10 cellular contexts compared by ENCODE assay signal in the genomic region with DNA sequence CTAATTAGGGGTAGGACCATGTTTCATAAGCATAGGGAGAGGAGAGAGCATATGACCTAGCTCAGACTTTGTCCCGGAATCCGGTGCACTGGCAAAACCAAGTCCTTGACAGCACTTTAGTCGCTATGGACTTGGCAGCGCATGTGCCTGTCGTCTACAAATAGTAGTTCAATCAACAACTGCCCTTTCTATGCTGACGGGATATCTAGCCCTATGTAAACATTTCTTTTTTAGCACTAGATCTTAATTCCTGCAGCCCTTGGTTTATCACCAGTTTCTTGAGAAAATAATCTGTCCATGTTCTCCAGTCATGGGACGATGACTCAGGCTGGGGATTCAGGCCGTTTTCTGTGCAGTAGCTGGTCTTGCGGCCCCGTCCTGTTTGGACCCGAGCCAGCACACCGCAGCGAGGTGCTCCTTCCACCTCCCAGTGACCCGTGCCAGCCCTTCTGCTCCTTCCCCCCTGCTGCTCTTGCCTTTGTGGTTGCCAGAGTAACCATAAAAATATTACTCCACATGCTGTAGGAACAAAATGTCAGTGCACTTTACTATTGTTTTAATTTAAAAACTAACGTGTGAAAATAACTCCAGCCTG. TPM values are rescaled to one million over a fixed set of nuclear protein-coding genes. Genes with fewer than 3 reads are reported as not detected.
A peak's percentile ranks its signal among the peaks of the same experiment; 100 is the strongest.
DNase-seq lines count a peak whose midpoint lies in the region; ATAC-seq and TF ChIP-seq lines count a peak whose summit lies in the region.
"Had no signal": no experiment of that assay in that cellular context is flagged by ENCODE, and none has a peak within 500 bp of the region (broad histone marks: within the 10 kb centered on the region; RNA-seq: fewer than 3 reads in every experiment).

No MANE protein-coding gene starts in this region.

- H4K20me1 ChIP-seq in PC-3 (ENCODE audit: low read length) = no peaks in the 10 kb centered on the region

- POLR2A ChIA-PET in PC-3 (lab: Charles Lee; ENCODE audit: unreplicated experiment) = no interaction called here
- POLR2A ChIA-PET in CD4-positive, alpha-beta T cell (lab: Charles Lee) = no interaction called here

- TF ChIP-seq POLR2A in esophagus squamous epithelium (IDR thresholded peaks at IDR 0.05) = no peak
- no peak for TF ChIP-seq POLR2A in ovary (IDR thresholded peaks at IDR 0.05)

- no peaks in the 10 kb centered on the region for H3K36me3 Mint-ChIP-seq in CD4-positive, alpha-beta T cell (ENCODE audit: low read depth)
- H3K36me3 Mint-ChIP-seq: activated CD8-positive, alpha-beta memory T cell treated with anti-CD3 and anti-CD28 coated beads, Interleukin-2, amount 10 ng/mL, durations not matched to agents 7 days and 5 days had no signal

- no peak overlapping the region for H3K4me3 Mint-ChIP-seq in CD4-positive, alpha-beta T cell
- H3K4me3 Mint-ChIP-seq: activated CD8-positive, alpha-beta memory T cell treated with anti-CD3 and anti-CD28 coated beads, Interleukin-2, amount 10 ng/mL, durations not matched to agents 7 days and 5 days had no signal

- H3K4me1 ChIP-seq in PC-3 (ENCODE audit: insufficient read depth, low read length) (no peaks in the 10 kb centered on the region), esophagus squamous epithelium (peaks cover 0 to 12% (median 0%) of the 10 kb centered on the region in 3 donors), ovary (ENCODE audit: insufficient read depth) (no peaks in the 10 kb centered on the region), foreskin keratinocyte (no peaks in the 10 kb centered on the region)

- CTCF ChIA-PET in PC-3 (lab: Charles Lee) = no interaction called here
- CTCF ChIA-PET in CD4-positive, alpha-beta T cell (lab: Charles Lee) = no interaction called here

- no peaks in the 10 kb centered on the region for H3K9me3 Mint-ChIP-seq in CD4-positive, alpha-beta T cell

- H3K27ac ChIP-seq in PC-3 (ENCODE audit: low read length) (no peak overlapping the region), esophagus squamous epithelium (peak overlapping the region in 3 of 4 donors; percentile 45 to 77 (median 75)), ovary (no peak overlapping the region), foreskin keratinocyte (no peak overlapping the region)
- H3K27ac ChIP-seq in CD4-positive, alpha-beta T cell (ENCODE audit: low read depth, low read length) = no peak overlapping the region

- H3K9ac ChIP-seq in PC-3 (ENCODE audit: low read length) = no peak overlapping the region

- H3K4me2 ChIP-seq in PC-3 (ENCODE audit: low read length) = no peak overlapping the region

- intact Hi-C loops in PC-3 (cut with micrococcal nuclease) = no loop called here
- intact Hi-C loops in esophagus squamous epithelium (cut with DNase I) = no loop called here
- intact Hi-C loops in ovary (cut with DNase I) = no loop called here
- intact Hi-C loops in CD4-positive, alpha-beta T cell (cut with DNase I, micrococcal nuclease) = no loop called here

- 24 to 30% methylated on average over 15 of the region's 15 CpGs for WGBS in esophagus squamous epithelium, 2 donors
- 35 to 45% (median 39%) methylated on average over 15 of the region's 15 CpGs for WGBS in ovary, 3 donors

- no TSS peak for BruUV-seq in PC-3 (replicated peaks; lab: Mats Ljungman, UMichigan)

- no peaks in the 10 kb centered on the region for H3K4me1 Mint-ChIP-seq in CD4-positive, alpha-beta T cell (ENCODE audit: low read depth)
- H3K4me1 Mint-ChIP-seq: activated CD8-positive, alpha-beta memory T cell treated with anti-CD3 and anti-CD28 coated beads, Interleukin-2, amount 10 ng/mL, durations not matched to agents 7 days and 5 days had no signal

- H2AFZ ChIP-seq in PC-3 (ENCODE audit: low read length) = no peak overlapping the region

- ATAC-seq in PC-3 (no peak), foreskin keratinocyte (no peak)
- no peak for ATAC-seq in CD4-positive, alpha-beta T cell (ENCODE audit: poor library complexity)
- ATAC-seq: activated CD8-positive, alpha-beta memory T cell treated with anti-CD3 and anti-CD28 coated beads, Interleukin-2, amount 10 ng/mL, durations not matched to agents 7 days and 5 days had no signal

- peaks cover 6% of the 10 kb centered on the region for H3K27me3 Mint-ChIP-seq in CD4-positive, alpha-beta T cell

- no peaks in the 10 kb centered on the region for H3K79me2 ChIP-seq in PC-3 (ENCODE audit: low read length)

- no peaks in the 10 kb centered on the region for H3K9me2 ChIP-seq in PC-3 (replicated peaks; ENCODE audit: low read length)

- DNase-seq in ELR (ENCODE audit: low read depth) (peak; percentile 15), PC-3 (peak; percentile 25), esophagus squamous epithelium (lab: John Stamatoyannopoulos, UW) (no peak), ovary (peak in 4 of 5 donors; percentile 19 to 39 (median 28)), foreskin keratinocyte (no peak), NCI-H82 (lab: John Stamatoyannopoulos, UW) (no peak)
- DNase-seq in activated CD4-positive, alpha-beta T cell treated with anti-CD3 and anti-CD28 coated beads for 48 hours = no peak
- DNase-seq in CD4-positive, alpha-beta T cell = no peak
- DNase-seq: activated CD8-positive, alpha-beta memory T cell treated with anti-CD3 and anti-CD28 coated beads, Interleukin-2, amount 10 ng/mL, durations not matched to agents 7 days and 5 days had no signal

- no peaks in the 10 kb centered on the region for H3K9me3 ChIP-seq in PC-3 (ENCODE audit: low read length)
- no peaks in the 10 kb centered on the region for H3K9me3 ChIP-seq in esophagus squamous epithelium
- no peaks in the 10 kb centered on the region for H3K9me3 ChIP-seq in ovary
- no peaks in the 10 kb centered on the region for H3K9me3 ChIP-seq in CD4-positive, alpha-beta T cell (ENCODE audit: control insufficient read depth, low read length)

- no peaks in the 10 kb centered on the region for H3K27me3 ChIP-seq in PC-3 (ENCODE audit: low read length)
- no peaks in the 10 kb centered on the region for H3K27me3 ChIP-seq in esophagus squamous epithelium
- no peaks in the 10 kb centered on the region for H3K27me3 ChIP-seq in ovary
- H3K27me3 ChIP-seq in foreskin keratinocyte = no peaks in the 10 kb centered on the region
- no peaks in the 10 kb centered on the region for H3K27me3 ChIP-seq in CD4-positive, alpha-beta T cell (ENCODE audit: control insufficient read depth, insufficient read depth, low read length)

- no peak overlapping the region for H3K27ac Mint-ChIP-seq in CD4-positive, alpha-beta T cell
- H3K27ac Mint-ChIP-seq: activated CD8-positive, alpha-beta memory T cell treated with anti-CD3 and anti-CD28 coated beads, Interleukin-2, amount 10 ng/mL, durations not matched to agents 7 days and 5 days had no signal

- TF ChIP-seq EP300 in ovary (IDR thresholded peaks at IDR 0.05) = no peak

- H3K4me3 ChIP-seq in PC-3 (ENCODE audit: low read length) (no peak overlapping the region), esophagus squamous epithelium (peak overlapping the region in 1 of 4 donors; percentile 33), ovary (no peak overlapping the region)

- H3F3A ChIP-seq in PC-3 (ENCODE audit: low read length, unreplicated experiment) = no peaks in the 10 kb centered on the region

- TF ChIP-seq CTCF in PC-3 (conservative IDR thresholded peaks at IDR 0.05; ENCODE audit: low read depth, low read length) (no peak), esophagus squamous epithelium (IDR thresholded peaks at IDR 0.05) (no peak), ovary (IDR thresholded peaks at IDR 0.05) (no peak), foreskin keratinocyte (conservative IDR thresholded peaks at IDR 0.05) (no peak)
- no peak for TF ChIP-seq CTCF in CD4-positive, alpha-beta T cell (IDR thresholded peaks at IDR 0.05)

- no peaks in the 10 kb centered on the region for H3K36me3 ChIP-seq in PC-3 (ENCODE audit: low read depth, low read length)
- H3K36me3 ChIP-seq in esophagus squamous epithelium = no peaks in the 10 kb centered on the region
- no peaks in the 10 kb centered on the region for H3K36me3 ChIP-seq in ovary

RNA-seq across cellular contexts. Expression of a gene that starts 8.6 kb away (rescaled TPM):
- total RNA-seq in PC-3 (2014; rRNA removed) (not detected in 2 replicates), esophagus squamous epithelium (not detected), ovary (not detected), foreskin keratinocyte (not detected in 2 replicates)
- polyA plus RNA-seq in ovary (not detected), foreskin keratinocyte (not detected in 2 replicates)
- not detected for total RNA-seq in CD4-positive, alpha-beta T cell
- total RNA-seq: activated CD8-positive, alpha-beta memory T cell treated with anti-CD3 and anti-CD28 coated beads, Interleukin-2, amount 10 ng/mL, durations not matched to agents 7 days and 5 days; lung microvascular endothelial cell had no signal

RNA-seq across cellular contexts. Expression of a gene that starts 29.1 kb away (rescaled TPM):
- total RNA-seq in PC-3 (2014; rRNA removed) = not detected in 2 replicates
- total RNA-seq in esophagus squamous epithelium = 1 to 10 TPM in 2 of 4 donors, under 1 TPM in 2; 0.23 to 4.6 (median 0.89) TPM
- total RNA-seq in ovary = 10 to 100 TPM in 2 of 7 donors, 1 to 10 TPM in 5; 3.0 to 13.8 (median 5.7) TPM
- polyA plus RNA-seq in ovary = 1 to 10 TPM; 3.5 to 4.9 TPM
- total RNA-seq in foreskin keratinocyte = not detected in 2 replicates
- not detected in 2 replicates for polyA plus RNA-seq in foreskin keratinocyte
- total RNA-seq in CD4-positive, alpha-beta T cell = not detected

Comparison
In these comparisons a context has a peak if more than half of its experiments do, and no peak if none do; other contexts are left out.
1. DNase-seq: peak in ELR (single experiment), PC-3 (single experiment) and ovary (4 of 5); none in esophagus squamous epithelium (single experiment), foreskin keratinocyte (0 of 2), NCI-H82 (single experiment), activated CD4-positive, alpha-beta T cell treated with anti-CD3 and anti-CD28 coated beads for 48 hours (single experiment) and CD4-positive, alpha-beta T cell (0 of 10).
2. H3K27ac ChIP-seq: peak in esophagus squamous epithelium (3 of 4); none in PC-3 (single experiment), ovary (0 of 2), foreskin keratinocyte (single experiment) and CD4-positive, alpha-beta T cell (single experiment).